Comparison of ENCODE assay signal across 3 cellular contexts in the genomic region with DNA sequence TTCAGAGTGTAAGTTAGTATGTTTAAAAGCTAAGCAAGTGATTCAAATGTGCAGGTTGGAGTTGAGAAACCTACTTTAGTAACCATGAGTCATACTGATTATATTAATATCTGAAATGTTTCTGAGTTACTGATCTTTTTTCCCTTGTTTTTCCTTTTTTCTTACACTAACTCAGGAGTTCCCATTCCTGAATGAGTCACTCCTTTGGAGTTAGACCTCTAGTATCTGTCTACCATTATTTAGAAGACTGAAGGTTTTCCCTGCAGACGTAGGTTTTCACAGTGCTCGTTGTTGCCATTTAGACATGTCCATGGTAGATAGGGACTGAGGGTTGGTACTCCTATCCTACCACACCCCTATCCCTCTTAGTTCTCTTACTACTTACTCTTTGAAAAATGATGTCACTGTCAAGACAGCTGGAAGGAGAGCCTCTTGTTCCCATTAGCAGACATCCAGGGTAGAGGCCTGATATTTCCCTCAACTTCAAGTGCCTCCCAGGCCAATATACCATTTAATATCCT.
TF ChIP-seq lines count a peak whose summit lies in the region.

No MANE protein-coding gene starts in this region.

TF ChIP-seq in liver, 16 proteins besides CTCF, POLR2A, EP300 and RAD21:
- TF ChIP-seq NR2F2 (IDR thresholded peaks at IDR 0.05) = no peak
- TF ChIP-seq TAF1 (conservative IDR thresholded peaks at IDR 0.05) = no peak
- TF ChIP-seq, protein P1, sequence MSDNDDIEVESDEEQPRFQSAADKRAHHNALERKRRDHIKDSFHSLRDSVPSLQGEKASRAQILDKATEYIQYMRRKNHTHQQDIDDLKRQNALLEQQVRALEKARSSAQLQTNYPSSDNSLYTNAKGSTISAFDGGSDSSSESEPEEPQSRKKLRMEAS (IDR thresholded peaks at IDR 0.05) = no peak
TF ChIP-seq in liver: peak in this region for 0.

TF ChIP-seq in HepG2, 621 proteins besides CTCF, POLR2A, EP300 and RAD21:
- TF ChIP-seq NR2F6 (IDR thresholded peaks at IDR 0.05) = no peak
- no peak for TF ChIP-seq NR2F6 (CRISPR knock-in tag; IDR thresholded peaks at IDR 0.05)
- TF ChIP-seq ZFP62 (CRISPR knock-in tag; IDR thresholded peaks at IDR 0.05) = no peak
- no peak for TF ChIP-seq NFE2L1 (CRISPR knock-in tag; IDR thresholded peaks at IDR 0.05; ENCODE audit: borderline replicate concordance)
- TF ChIP-seq, protein P2, sequence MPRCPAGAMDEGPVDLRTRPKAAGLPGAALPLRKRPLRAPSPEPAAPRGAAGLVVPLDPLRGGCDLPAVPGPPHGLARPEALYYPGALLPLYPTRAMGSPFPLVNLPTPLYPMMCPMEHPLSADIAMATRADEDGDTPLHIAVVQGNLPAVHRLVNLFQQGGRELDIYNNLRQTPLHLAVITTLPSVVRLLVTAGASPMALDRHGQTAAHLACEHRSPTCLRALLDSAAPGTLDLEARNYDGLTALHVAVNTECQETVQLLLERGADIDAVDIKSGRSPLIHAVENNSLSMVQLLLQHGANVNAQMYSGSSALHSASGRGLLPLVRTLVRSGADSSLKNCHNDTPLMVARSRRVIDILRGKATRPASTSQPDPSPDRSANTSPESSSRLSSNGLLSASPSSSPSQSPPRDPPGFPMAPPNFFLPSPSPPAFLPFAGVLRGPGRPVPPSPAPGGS (CRISPR knock-in tag; IDR thresholded peaks at IDR 0.05) = no peak
- no peak for TF ChIP-seq RBM22 (optimal IDR thresholded peaks at IDR 0.05; ENCODE audit: low read length)
- no peak for TF ChIP-seq ZNF354B (CRISPR knock-in tag; IDR thresholded peaks at IDR 0.05)
- no peak for TF ChIP-seq STAG1 (CRISPR knock-in tag; IDR thresholded peaks at IDR 0.05)
- no peak for TF ChIP-seq KAT8 (CRISPR knock-in tag; IDR thresholded peaks at IDR 0.05)
- no peak for TF ChIP-seq ARID4A (CRISPR knock-in tag; IDR thresholded peaks at IDR 0.05; ENCODE audit: borderline replicate concordance)
- TF ChIP-seq ONECUT2 (CRISPR knock-in tag; IDR thresholded peaks at IDR 0.05) = no peak
- TF ChIP-seq NPAS2 (CRISPR knock-in tag; IDR thresholded peaks at IDR 0.05; ENCODE audit: borderline replicate concordance) = no peak
- no peak for TF ChIP-seq ZNF597 (CRISPR knock-in tag; IDR thresholded peaks at IDR 0.05)

TF ChIP-seq in K562, 482 proteins besides CTCF, POLR2A, EP300 and RAD21:
- TF ChIP-seq, protein P3, sequence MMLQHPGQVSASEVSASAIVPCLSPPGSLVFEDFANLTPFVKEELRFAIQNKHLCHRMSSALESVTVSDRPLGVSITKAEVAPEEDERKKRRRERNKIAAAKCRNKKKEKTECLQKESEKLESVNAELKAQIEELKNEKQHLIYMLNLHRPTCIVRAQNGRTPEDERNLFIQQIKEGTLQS (IDR thresholded peaks at IDR 0.05) = 0 out of 2 replicates have a peak, but pooled peaks have one; percentile 17
- TF ChIP-seq, protein P3 (CRISPR knock-in tag; conservative IDR thresholded peaks at IDR 0.05) = no peak
- TF ChIP-seq JUN (IDR thresholded peaks at IDR 0.05; ENCODE audit: borderline replicate concordance, low read depth, low read length) (no peak), JUN (CRISPR knock-in tag; IDR thresholded peaks at IDR 0.05; ENCODE audit: borderline replicate concordance) (no peak), FOSL1 (tag; conservative IDR thresholded peaks at IDR 0.05) (0 out of 2 replicates have a peak, but pooled peaks have one; percentile 24)
